ENCODE assay signal across 17 cellular contexts in the genomic region with DNA sequence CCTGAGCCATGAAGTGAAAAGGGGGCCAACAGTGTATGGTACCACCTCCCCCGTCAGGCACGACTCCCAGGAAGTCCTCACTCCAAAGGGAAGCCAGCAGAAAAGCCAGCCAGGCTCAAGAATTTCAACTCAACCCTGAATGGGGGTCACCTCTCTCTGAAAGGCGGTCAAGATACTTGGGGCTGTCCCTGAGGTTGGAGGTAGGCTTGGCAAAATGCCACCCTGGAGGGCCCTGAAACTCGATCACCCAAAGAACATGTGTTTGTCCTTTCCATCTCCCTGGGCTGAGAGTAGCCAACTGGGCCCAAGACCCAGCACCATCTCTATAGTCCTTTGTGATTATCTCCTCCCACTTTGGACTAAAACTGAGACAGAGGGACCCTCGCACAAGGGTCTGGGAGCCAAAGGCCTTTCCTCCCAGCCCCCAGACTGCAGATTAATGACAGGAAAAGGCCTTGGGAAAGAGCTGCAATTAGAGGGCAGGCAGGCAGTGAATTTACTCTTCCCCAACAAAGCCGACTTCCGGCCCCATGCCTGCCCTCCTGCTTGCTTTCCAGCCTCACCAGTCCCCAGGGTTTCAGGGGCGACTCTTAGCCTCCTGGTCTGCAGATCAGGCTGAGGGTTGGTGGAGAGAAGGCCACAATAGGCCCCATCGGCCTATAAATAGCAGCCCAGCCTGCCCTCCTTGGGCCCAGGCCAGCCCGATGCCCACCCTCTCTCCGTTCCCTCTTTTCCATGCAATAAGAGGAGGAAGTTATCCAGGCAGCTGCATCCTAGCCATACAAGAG. TPM values are rescaled to one million over a fixed set of nuclear protein-coding genes. Genes with fewer than 3 reads are reported as not detected.
A peak's percentile ranks its signal among the peaks of the same experiment; 100 is the strongest.
DNase-seq lines count a peak whose midpoint lies in the region; ATAC-seq and TF ChIP-seq lines count a peak whose summit lies in the region.
"Had no signal": no experiment of that assay in that cellular context is flagged by ENCODE, and none has a peak within 500 bp of the region (broad histone marks: within the 10 kb centered on the region; RNA-seq: fewer than 3 reads in every experiment).

No MANE protein-coding gene starts in this region.

- peaks cover 70% of the 10 kb centered on the region for H4K20me1 ChIP-seq in Loucy (ENCODE audit: insufficient read depth, low read length, poor library complexity, severe bottlenecking)

- peak overlapping the region; percentile 55 for H3K4me3 Mint-ChIP-seq in activated T-cell treated with anti-CD3 and anti-CD28 coated beads, Interleukin-2, amount 50 U/mL, for 4 hours
- H3K4me3 Mint-ChIP-seq in activated naive CD8-positive, alpha-beta T cell treated with anti-CD3 and anti-CD28 coated beads, Interleukin-2, amount 50 U/mL, for 24 hours: peak overlapping the region; percentile 59
- H3K4me3 Mint-ChIP-seq in stimulated activated effector memory CD8-positive, alpha-beta T cell treated with anti-CD3 and anti-CD28 coated beads, Interleukin-12 subunit alpha, Interleukin-12 subunit beta, amount 100 ng/mL, for 72 hours: peak overlapping the region; percentile 93

- H3K79me2 ChIP-seq in Loucy (ENCODE audit: insufficient read depth, low read length): peaks cover 95% of the 10 kb centered on the region

- H3K36me3 Mint-ChIP-seq in activated T-cell treated with anti-CD3 and anti-CD28 coated beads, Interleukin-2, amount 50 U/mL, for 4 hours (ENCODE audit: insufficient read depth): peaks cover 24% of the 10 kb centered on the region
- H3K36me3 Mint-ChIP-seq in activated naive CD8-positive, alpha-beta T cell treated with anti-CD3 and anti-CD28 coated beads, Interleukin-2, amount 50 U/mL, for 24 hours (ENCODE audit: low read depth): peaks cover 58% of the 10 kb centered on the region
- peaks cover 100% of the 10 kb centered on the region for H3K36me3 Mint-ChIP-seq in stimulated activated effector memory CD8-positive, alpha-beta T cell treated with anti-CD3 and anti-CD28 coated beads, Interleukin-12 subunit alpha, Interleukin-12 subunit beta, amount 100 ng/mL, for 72 hours

- H3K27me3 Mint-ChIP-seq in activated T-cell treated with anti-CD3 and anti-CD28 coated beads, Interleukin-2, amount 50 U/mL, for 4 hours (ENCODE audit: low read depth): no peaks in the 10 kb centered on the region
- H3K27me3 Mint-ChIP-seq in activated naive CD8-positive, alpha-beta T cell treated with anti-CD3 and anti-CD28 coated beads, Interleukin-2, amount 50 U/mL, for 24 hours: no peaks in the 10 kb centered on the region

- peak overlapping the region; percentile 87 for H3K4me2 ChIP-seq in Loucy (ENCODE audit: low read depth, low read length, poor library complexity, severe bottlenecking)

- peak overlapping the region; percentile 95 for H3K9ac ChIP-seq in Loucy (ENCODE audit: low read depth, low read length, poor library complexity, severe bottlenecking)

- H3K4me1 ChIP-seq in Loucy (ENCODE audit: insufficient read depth, low read length, poor library complexity, severe bottlenecking): peaks cover 27% of the 10 kb centered on the region

- H3F3A ChIP-seq in Loucy (ENCODE audit: low read depth): peaks cover 3% of the 10 kb centered on the region; the same call in 1 of the 2 replicates

- no peak for DNase-seq in activated T-cell treated with anti-CD3 and anti-CD28 coated beads, Interleukin-2, amount 50 U/mL, for 4 hours
- no peak for DNase-seq in activated T-cell treated with anti-CD3 and anti-CD28 coated beads, Interleukin-2, amount 50 U/mL, for 48 hours
- DNase-seq in activated naive CD8-positive, alpha-beta T cell treated with anti-CD3 and anti-CD28 coated beads, Interleukin-2, amount 50 U/mL, for 24 hours: no peak
- DNase-seq in stimulated activated effector memory CD8-positive, alpha-beta T cell treated with anti-CD3 and anti-CD28 coated beads, Interleukin-12 subunit alpha, Interleukin-12 subunit beta, amount 100 ng/mL, for 72 hours (ENCODE audit: low spot score in 2 of 2): no peak
- DNase-seq in NCI-H524 (lab: John Stamatoyannopoulos, UW) (no peak), NCI-H446 treated with DMSO at 0.1 percent for 48 hours (lab: John Stamatoyannopoulos, UW) (no peak), amniotic stem cell (lab: John Stamatoyannopoulos, UW) (no peak)
- DNase-seq: activated gamma-delta T cell; cerebellar nuclear complex; NCI-H1417 treated with DMSO at 0.1 percent for 48 hours; SHP77; stimulated activated CD4-positive, alpha-beta T cell treated with anti-CD3 and anti-CD28 coated beads, Interleukin-12 subunit alpha, Interleukin-12 subunit beta, amount 100 ng/mL, for 4 hours; WERI-Rb-1 had no signal

- ATAC-seq in activated T-cell treated with anti-CD3 and anti-CD28 coated beads, Interleukin-2, amount 50 U/mL, for 4 hours: no peak
- no peak for ATAC-seq in activated naive CD8-positive, alpha-beta T cell treated with anti-CD3 and anti-CD28 coated beads, Interleukin-2, amount 50 U/mL, for 24 hours
- no peak for ATAC-seq in stimulated activated effector memory CD8-positive, alpha-beta T cell treated with anti-CD3 and anti-CD28 coated beads, Interleukin-12 subunit alpha, Interleukin-12 subunit beta, amount 100 ng/mL, for 72 hours

- no peak for TF ChIP-seq CTCF in Loucy (conservative IDR thresholded peaks at IDR 0.05; ENCODE audit: low read length)

- H3K36me3 ChIP-seq in Loucy (ENCODE audit: insufficient read depth, low read length): peaks cover 37% of the 10 kb centered on the region
- H3K36me3 ChIP-seq: ovary, WERI-Rb-1 had no signal

- peak overlapping the region; percentile 96 for H3K4me3 ChIP-seq in Loucy (ENCODE audit: low read length, poor library complexity, severe bottlenecking)
- H3K4me3 ChIP-seq: ovary had no signal

- peaks cover 51% of the 10 kb centered on the region for H3K4me1 Mint-ChIP-seq in activated T-cell treated with anti-CD3 and anti-CD28 coated beads, Interleukin-2, amount 50 U/mL, for 4 hours (ENCODE audit: low read depth)
- H3K4me1 Mint-ChIP-seq in activated naive CD8-positive, alpha-beta T cell treated with anti-CD3 and anti-CD28 coated beads, Interleukin-2, amount 50 U/mL, for 24 hours: peaks cover 53% of the 10 kb centered on the region
- peaks cover 52% of the 10 kb centered on the region for H3K4me1 Mint-ChIP-seq in stimulated activated effector memory CD8-positive, alpha-beta T cell treated with anti-CD3 and anti-CD28 coated beads, Interleukin-12 subunit alpha, Interleukin-12 subunit beta, amount 100 ng/mL, for 72 hours

- no peak overlapping the region for H2AFZ ChIP-seq in Loucy (ENCODE audit: low read length)

- no peaks in the 10 kb centered on the region for H3K9me3 Mint-ChIP-seq in activated T-cell treated with anti-CD3 and anti-CD28 coated beads, Interleukin-2, amount 50 U/mL, for 4 hours
- H3K9me3 Mint-ChIP-seq in activated naive CD8-positive, alpha-beta T cell treated with anti-CD3 and anti-CD28 coated beads, Interleukin-2, amount 50 U/mL, for 24 hours: no peaks in the 10 kb centered on the region
- H3K9me3 Mint-ChIP-seq in stimulated activated effector memory CD8-positive, alpha-beta T cell treated with anti-CD3 and anti-CD28 coated beads, Interleukin-12 subunit alpha, Interleukin-12 subunit beta, amount 100 ng/mL, for 72 hours: no peaks in the 10 kb centered on the region

- H3K9me2 ChIP-seq in Loucy (replicated peaks; ENCODE audit: low read depth, low read length): no peaks in the 10 kb centered on the region

- H3K27me3 ChIP-seq in Loucy (ENCODE audit: insufficient read depth, low read length, poor library complexity, severe bottlenecking): peaks cover 4% of the 10 kb centered on the region
- H3K27me3 ChIP-seq: ovary had no signal

- no peaks in the 10 kb centered on the region for H3K9me3 ChIP-seq in Loucy (ENCODE audit: insufficient read depth, low read depth, low read length)
- H3K9me3 ChIP-seq: ovary had no signal

- peak overlapping the region; percentile 85 for H3K27ac Mint-ChIP-seq in activated naive CD8-positive, alpha-beta T cell treated with anti-CD3 and anti-CD28 coated beads, Interleukin-2, amount 50 U/mL, for 24 hours
- H3K27ac Mint-ChIP-seq in stimulated activated effector memory CD8-positive, alpha-beta T cell treated with anti-CD3 and anti-CD28 coated beads, Interleukin-12 subunit alpha, Interleukin-12 subunit beta, amount 100 ng/mL, for 72 hours: peak overlapping the region; percentile 93

RNA-seq across cellular contexts. Expression of gene SASH3, which starts 5.6 kb away (rescaled TPM):
- 100 to 1,000 TPM in 2 of 3 donors, 10 to 100 TPM in 1; 92.5 to 114 (median 108) TPM for total RNA-seq in activated T-cell treated with anti-CD3 and anti-CD28 coated beads, Interleukin-2, amount 50 U/mL, for 4 hours
- total RNA-seq: G401, NCI-H460 had no signal

RNA-seq across cellular contexts. Expression of gene XPNPEP2, which starts 46.6 kb away (rescaled TPM):
- under 1 TPM; 0.05 to 0.13 (median 0.08) TPM for total RNA-seq in activated T-cell treated with anti-CD3 and anti-CD28 coated beads, Interleukin-2, amount 50 U/mL, for 4 hours
- total RNA-seq: G401, NCI-H460 had no signal

RNA-seq across cellular contexts. Expression of gene ZDHHC9, which starts 58.3 kb away (rescaled TPM):
- total RNA-seq in activated T-cell treated with anti-CD3 and anti-CD28 coated beads, Interleukin-2, amount 50 U/mL, for 4 hours: 10 to 100 TPM; 12.3 to 14.2 (median 12.7) TPM
